Comparison of ENCODE assay signal across 8 cellular contexts in genomic region chr3:37993811-37994638, GRCh38. TPM values are rescaled to one million over a fixed set of nuclear protein-coding genes. Genes with fewer than 3 reads are reported as not detected.
DNase-seq lines count a peak whose midpoint lies in the region; ATAC-seq and TF ChIP-seq lines count a peak whose summit lies in the region.

No MANE protein-coding gene starts in this region.

- no peaks in the 10 kb centered on the region for H3K27me3 ChIP-seq in CD4-positive, CD25-positive, alpha-beta regulatory T cell (ENCODE audit: control insufficient read depth, insufficient read depth, low read length)
- no peaks in the 10 kb centered on the region for H3K27me3 ChIP-seq in kidney epithelial cell (ENCODE audit: control insufficient read depth, insufficient read depth, low read length)

- H3K9me3 Mint-ChIP-seq in CD4-positive, CD25-positive, alpha-beta regulatory T cell: no peaks in the 10 kb centered on the region
- H3K9me3 Mint-ChIP-seq in central memory CD8-positive, alpha-beta T cell: no peaks in the 10 kb centered on the region

- peak overlapping the region; percentile 80 for H3K27ac ChIP-seq in CD4-positive, CD25-positive, alpha-beta regulatory T cell (ENCODE audit: insufficient read depth, low read length, poor library complexity, severe bottlenecking)
- peak overlapping the region; percentile 87 for H3K27ac ChIP-seq in VCaP

- TF ChIP-seq CTCF in VCaP (conservative IDR thresholded peaks at IDR 0.05): no peak
- TF ChIP-seq CTCF in kidney epithelial cell (IDR thresholded peaks at IDR 0.05; ENCODE audit: insufficient read depth, low read length, poor library complexity, severe bottlenecking): peak; percentile 17

- peak; percentile 19 to 27 for ATAC-seq in CD4-positive, CD25-positive, alpha-beta regulatory T cell (ENCODE audit: low read depth in 2 of 2)
- peak; percentile 56 for ATAC-seq in GM19463 (IDR thresholded peaks at IDR 0.05; ENCODE audit: unreplicated experiment)
- ATAC-seq in central memory CD8-positive, alpha-beta T cell (replicated peaks; ENCODE audit: extremely low read depth, poor library complexity, severe bottlenecking): peak; percentile 59

- H3K4me1 ChIP-seq in CD4-positive, CD25-positive, alpha-beta regulatory T cell (ENCODE audit: control insufficient read depth, insufficient read depth, low read length, poor library complexity, severe bottlenecking): peaks cover 56% of the 10 kb centered on the region

- no peaks in the 10 kb centered on the region for H3K27me3 Mint-ChIP-seq in CD4-positive, CD25-positive, alpha-beta regulatory T cell
- no peaks in the 10 kb centered on the region for H3K27me3 Mint-ChIP-seq in central memory CD8-positive, alpha-beta T cell

- peak overlapping the region; percentile 81 for H3K4me3 ChIP-seq in CD4-positive, CD25-positive, alpha-beta regulatory T cell (ENCODE audit: low read depth, low read length)
- peak overlapping the region; percentile 48 for H3K4me3 ChIP-seq in kidney epithelial cell (ENCODE audit: low read depth, low read length)

- no peaks in the 10 kb centered on the region for H3K9me3 ChIP-seq in CD4-positive, CD25-positive, alpha-beta regulatory T cell (ENCODE audit: control insufficient read depth in 2 of 2, low read length in 2 of 2)

- H3K36me3 Mint-ChIP-seq in CD4-positive, CD25-positive, alpha-beta regulatory T cell: peaks cover 9% of the 10 kb centered on the region
- peaks cover 16% of the 10 kb centered on the region for H3K36me3 Mint-ChIP-seq in central memory CD8-positive, alpha-beta T cell (ENCODE audit: insufficient read depth)

- H3K4me1 Mint-ChIP-seq in CD4-positive, CD25-positive, alpha-beta regulatory T cell: peaks cover 8 to 60% (median 35%) of the 10 kb centered on the region in 4 donors
- peaks cover 52% of the 10 kb centered on the region for H3K4me1 Mint-ChIP-seq in central memory CD8-positive, alpha-beta T cell

- peak overlapping the region; percentile 94 to 97 (median 95) for H3K27ac Mint-ChIP-seq in CD4-positive, CD25-positive, alpha-beta regulatory T cell
- H3K27ac Mint-ChIP-seq in central memory CD8-positive, alpha-beta T cell (ENCODE audit: low read depth): peak overlapping the region; percentile 89

- DNase-seq in CD4-positive, CD25-positive, alpha-beta regulatory T cell: peak; percentile 46 to 77 (median 49)
- DNase-seq in HS-5 (ENCODE audit: low read depth) (peak; percentile 29), kidney epithelial cell (ENCODE audit: low read depth) (peak; percentile 19), NCI-H69 (lab: John Stamatoyannopoulos, UW) (no peak)
- peak; percentile 30 to 33 for DNase-seq in central memory CD8-positive, alpha-beta T cell (ENCODE audit: low spot score in 2 of 2)
- DNase-seq in stimulated activated CD4-positive, alpha-beta T cell treated with anti-CD3 and anti-CD28 coated beads, Interleukin-1b, Interleukin-23, amount 100 ng/mL, for 24 hours (ENCODE audit: low read depth in 4 of 4, low spot score in 1 of 4): peak; percentile 35 to 64 (median 57)

- H3K4me3 Mint-ChIP-seq in CD4-positive, CD25-positive, alpha-beta regulatory T cell: peak overlapping the region; percentile 86 to 96 (median 95)
- H3K4me3 Mint-ChIP-seq in central memory CD8-positive, alpha-beta T cell: peak overlapping the region; percentile 94

- peaks cover 2% of the 10 kb centered on the region for H3K36me3 ChIP-seq in CD4-positive, CD25-positive, alpha-beta regulatory T cell (ENCODE audit: control insufficient read depth, insufficient read depth, low read length)
- no peaks in the 10 kb centered on the region for H3K36me3 ChIP-seq in kidney epithelial cell (ENCODE audit: control insufficient read depth, insufficient read depth, low read length)

RNA-seq across cellular contexts. Expression of gene VILL, which starts 3.4 kb away (rescaled TPM):
- total RNA-seq in CD4-positive, CD25-positive, alpha-beta regulatory T cell: 24.0 TPM
- polyA plus RNA-seq in CD4-positive, CD25-positive, alpha-beta regulatory T cell: 10 to 100 TPM in 3 of 4 donors, 1 to 10 TPM in 1; 9.0 to 15.5 (median 12.4) TPM
- 7.8 and 11.6 TPM in 2 replicates for total RNA-seq in kidney epithelial cell

RNA-seq across cellular contexts. Expression of gene PLCD1, which starts 35.4 kb away (rescaled TPM):
- 47.5 TPM for total RNA-seq in CD4-positive, CD25-positive, alpha-beta regulatory T cell
- polyA plus RNA-seq in CD4-positive, CD25-positive, alpha-beta regulatory T cell: 10 to 100 TPM; 26.2 to 32.5 (median 28.6) TPM
- total RNA-seq in kidney epithelial cell: 19.0 and 21.8 TPM in 2 replicates

RNA-seq across cellular contexts. Expression of gene DLEC1, which starts 45.0 kb away (rescaled TPM):
- 4.9 TPM for total RNA-seq in CD4-positive, CD25-positive, alpha-beta regulatory T cell
- polyA plus RNA-seq in CD4-positive, CD25-positive, alpha-beta regulatory T cell: under 1 TPM; 0.09 to 0.65 (median 0.50) TPM
- total RNA-seq in kidney epithelial cell: 0.17 TPM in 1 of 2 replicates, not detected in the other
